ENCODE assay signal across 1 cellular context in genomic region chr1:118563969-118564951, GRCh38.
TF ChIP-seq lines count a peak whose summit lies in the region.

No MANE protein-coding gene starts in this region.

TF ChIP-seq in GM12878, 131 proteins besides CTCF, POLR2A, EP300 and RAD21 (continued from another document):
- TF ChIP-seq, protein P1, sequence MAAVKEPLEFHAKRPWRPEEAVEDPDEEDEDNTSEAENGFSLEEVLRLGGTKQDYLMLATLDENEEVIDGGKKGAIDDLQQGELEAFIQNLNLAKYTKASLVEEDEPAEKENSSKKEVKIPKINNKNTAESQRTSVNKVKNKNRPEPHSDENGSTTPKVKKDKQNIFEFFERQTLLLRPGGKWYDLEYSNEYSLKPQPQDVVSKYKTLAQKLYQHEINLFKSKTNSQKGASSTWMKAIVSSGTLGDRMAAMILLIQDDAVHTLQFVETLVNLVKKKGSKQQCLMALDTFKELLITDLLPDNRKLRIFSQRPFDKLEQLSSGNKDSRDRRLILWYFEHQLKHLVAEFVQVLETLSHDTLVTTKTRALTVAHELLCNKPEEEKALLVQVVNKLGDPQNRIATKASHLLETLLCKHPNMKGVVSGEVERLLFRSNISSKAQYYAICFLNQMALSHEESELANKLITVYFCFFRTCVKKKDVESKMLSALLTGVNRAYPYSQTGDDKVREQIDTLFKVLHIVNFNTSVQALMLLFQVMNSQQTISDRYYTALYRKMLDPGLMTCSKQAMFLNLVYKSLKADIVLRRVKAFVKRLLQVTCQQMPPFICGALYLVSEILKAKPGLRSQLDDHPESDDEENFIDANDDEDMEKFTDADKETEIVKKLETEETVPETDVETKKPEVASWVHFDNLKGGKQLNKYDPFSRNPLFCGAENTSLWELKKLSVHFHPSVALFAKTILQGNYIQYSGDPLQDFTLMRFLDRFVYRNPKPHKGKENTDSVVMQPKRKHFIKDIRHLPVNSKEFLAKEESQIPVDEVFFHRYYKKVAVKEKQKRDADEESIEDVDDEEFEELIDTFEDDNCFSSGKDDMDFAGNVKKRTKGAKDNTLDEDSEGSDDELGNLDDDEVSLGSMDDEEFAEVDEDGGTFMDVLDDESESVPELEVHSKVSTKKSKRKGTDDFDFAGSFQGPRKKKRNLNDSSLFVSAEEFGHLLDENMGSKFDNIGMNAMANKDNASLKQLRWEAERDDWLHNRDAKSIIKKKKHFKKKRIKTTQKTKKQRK (IDR thresholded peaks at IDR 0.05; ENCODE audit: low read depth, low read length) = no peak
- TF ChIP-seq, protein P2, sequence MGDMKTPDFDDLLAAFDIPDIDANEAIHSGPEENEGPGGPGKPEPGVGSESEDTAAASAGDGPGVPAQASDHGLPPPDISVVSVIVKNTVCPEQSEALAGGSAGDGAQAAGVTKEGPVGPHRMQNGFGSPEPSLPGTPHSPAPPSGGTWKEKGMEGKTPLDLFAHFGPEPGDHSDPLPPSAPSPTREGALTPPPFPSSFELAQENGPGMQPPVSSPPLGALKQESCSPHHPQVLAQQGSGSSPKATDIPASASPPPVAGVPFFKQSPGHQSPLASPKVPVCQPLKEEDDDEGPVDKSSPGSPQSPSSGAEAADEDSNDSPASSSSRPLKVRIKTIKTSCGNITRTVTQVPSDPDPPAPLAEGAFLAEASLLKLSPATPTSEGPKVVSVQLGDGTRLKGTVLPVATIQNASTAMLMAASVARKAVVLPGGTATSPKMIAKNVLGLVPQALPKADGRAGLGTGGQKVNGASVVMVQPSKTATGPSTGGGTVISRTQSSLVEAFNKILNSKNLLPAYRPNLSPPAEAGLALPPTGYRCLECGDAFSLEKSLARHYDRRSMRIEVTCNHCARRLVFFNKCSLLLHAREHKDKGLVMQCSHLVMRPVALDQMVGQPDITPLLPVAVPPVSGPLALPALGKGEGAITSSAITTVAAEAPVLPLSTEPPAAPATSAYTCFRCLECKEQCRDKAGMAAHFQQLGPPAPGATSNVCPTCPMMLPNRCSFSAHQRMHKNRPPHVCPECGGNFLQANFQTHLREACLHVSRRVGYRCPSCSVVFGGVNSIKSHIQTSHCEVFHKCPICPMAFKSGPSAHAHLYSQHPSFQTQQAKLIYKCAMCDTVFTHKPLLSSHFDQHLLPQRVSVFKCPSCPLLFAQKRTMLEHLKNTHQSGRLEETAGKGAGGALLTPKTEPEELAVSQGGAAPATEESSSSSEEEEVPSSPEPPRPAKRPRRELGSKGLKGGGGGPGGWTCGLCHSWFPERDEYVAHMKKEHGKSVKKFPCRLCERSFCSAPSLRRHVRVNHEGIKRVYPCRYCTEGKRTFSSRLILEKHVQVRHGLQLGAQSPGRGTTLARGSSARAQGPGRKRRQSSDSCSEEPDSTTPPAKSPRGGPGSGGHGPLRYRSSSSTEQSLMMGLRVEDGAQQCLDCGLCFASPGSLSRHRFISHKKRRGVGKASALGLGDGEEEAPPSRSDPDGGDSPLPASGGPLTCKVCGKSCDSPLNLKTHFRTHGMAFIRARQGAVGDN (IDR thresholded peaks at IDR 0.05) = no peak
- TF ChIP-seq RBBP5 (conservative IDR thresholded peaks at IDR 0.05) (no peak), RCOR1 (conservative IDR thresholded peaks at IDR 0.05; ENCODE audit: low read depth, low read length) (no peak), ZBED1 (IDR thresholded peaks at IDR 0.05; ENCODE audit: borderline replicate concordance) (no peak), TCF3 (IDR thresholded peaks at IDR 0.05; ENCODE audit: borderline replicate concordance, insufficient read depth, low read depth, low read length) (no peak), CBX5 (IDR thresholded peaks at IDR 0.05; ENCODE audit: low read depth) (no peak), SMAD1 (IDR thresholded peaks at IDR 0.05; ENCODE audit: low read depth, partially characterized antibody) (no peak), EZH2 (IDR thresholded peaks at IDR 0.05; ENCODE audit: borderline replicate concordance, control insufficient read depth, low read depth, low read length) (no peak), PML (IDR thresholded peaks at IDR 0.05; ENCODE audit: low read length) (no peak), PAX5 (IDR thresholded peaks at IDR 0.05; ENCODE audit: borderline replicate concordance, low read depth, low read length) (no peak), IRF3 (IDR thresholded peaks at IDR 0.05) (no peak), HDAC6 (IDR thresholded peaks at IDR 0.05; ENCODE audit: unreplicated experiment) (no peak), TCF12 (IDR thresholded peaks at IDR 0.05; ENCODE audit: low read depth, low read length) (peak; percentile 64; the same call in 1 of the 2 replicates), WRNIP1 (IDR thresholded peaks at IDR 0.05; ENCODE audit: borderline replicate concordance, low read depth, low read length) (no peak)
